In the genomic region with DNA sequence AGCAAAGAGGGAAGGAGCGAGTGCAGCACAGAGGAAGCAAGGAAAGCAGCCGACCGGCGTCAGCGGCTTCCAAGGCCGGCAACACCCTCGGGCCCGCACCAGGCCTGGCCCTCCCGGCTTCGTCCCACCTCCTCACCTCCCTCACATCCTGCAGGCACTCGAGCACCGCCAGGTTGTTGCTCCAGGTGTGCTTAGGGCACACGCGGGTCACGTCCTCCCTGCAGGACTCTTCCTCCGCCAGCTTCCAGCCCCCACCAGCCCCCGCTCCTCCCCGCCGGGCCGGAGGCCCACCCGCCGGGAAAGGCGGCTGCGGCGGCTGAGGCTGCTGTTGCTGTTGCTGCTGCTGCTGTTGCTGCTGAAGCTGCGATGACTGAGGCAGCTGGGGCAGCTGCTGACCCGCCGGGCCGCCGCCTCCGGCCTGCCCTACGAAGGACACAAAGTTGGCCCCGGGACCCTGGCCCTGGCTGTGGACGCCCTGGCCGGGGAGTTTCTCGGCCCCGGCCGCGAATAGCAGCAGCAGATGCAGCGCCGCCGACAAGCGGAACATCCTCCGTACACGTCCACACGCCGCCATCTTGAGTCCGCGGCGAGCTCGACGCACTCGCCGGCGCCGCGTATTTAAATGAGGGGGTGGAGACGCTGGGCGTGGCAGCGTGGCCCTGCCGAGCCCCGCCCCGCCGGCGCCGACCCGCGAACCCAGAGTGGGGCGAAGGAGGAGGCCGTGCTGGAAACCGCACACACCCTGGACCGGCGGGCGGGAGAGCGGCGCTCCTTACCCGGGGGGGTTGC, we compare ENCODE assay signal across 8 cellular contexts. TPM values are rescaled to one million over a fixed set of nuclear protein-coding genes. Genes with fewer than 3 reads are reported as not detected.
DNase-seq lines count a peak whose midpoint lies in the region; ATAC-seq and TF ChIP-seq lines count a peak whose summit lies in the region.

A gene (minus strand): TSS at position 594 of the 789 bp plus-strand sequence. CDS start 20 bp downstream, at position 574.

- peak within 1 kb of the TSS; percentile 96 for H2AFZ ChIP-seq in neuronal stem cell (ENCODE audit: low read length)

- peaks cover 13% of the 10 kb centered on the region for H3K79me1 ChIP-seq in neuronal stem cell (ENCODE audit: low read depth, low read length)

- peak within 1 kb of the TSS; percentile 87 for H2BK120ac ChIP-seq in neuronal stem cell (ENCODE audit: low read depth, low read length)

- H3K36me3 ChIP-seq in SJSA1 (peaks cover 11% of the 10 kb centered on the region; the same call in 1 of the 2 replicates), neuronal stem cell (replicated peaks in 1 of 2; ENCODE audit: control insufficient read depth in 2 of 2, insufficient read depth in 2 of 2, low read length in 2 of 2) (no peaks in the 10 kb centered on the region), subcutaneous abdominal adipose tissue (ENCODE audit: control insufficient read depth in 5 of 5, insufficient read depth in 5 of 5, low read length in 5 of 5) (no peaks in the 10 kb centered on the region)

- H3K4me3 ChIP-seq in LNCaP clone FGC (ENCODE audit: low read depth, low read length) (peak within 1 kb of the TSS; percentile 95), SJSA1 (peak within 1 kb of the TSS; percentile 78), neuronal stem cell (ENCODE audit: low read length in 2 of 2) (peak within 1 kb of the TSS; percentile 68 to 89), subcutaneous abdominal adipose tissue (ENCODE audit: low read depth in 1 of 5, low read length in 5 of 5) (peak within 1 kb of the TSS; percentile 77 to 95 (median 94))

- no peak within 1 kb of the TSS for H2BK12ac ChIP-seq in neuronal stem cell (ENCODE audit: low read length)

- peak within 1 kb of the TSS; percentile 100 for H3K18ac ChIP-seq in neuronal stem cell (ENCODE audit: low read length)

- peak within 1 kb of the TSS; percentile 97 for H3K14ac ChIP-seq in neuronal stem cell (ENCODE audit: low read length)

- H3K9ac ChIP-seq in neuronal stem cell (ENCODE audit: low read depth, low read length, poor library complexity): peak within 1 kb of the TSS; percentile 94
- H3K9ac ChIP-seq in subcutaneous abdominal adipose tissue (ENCODE audit: low read length in 5 of 5): peak within 1 kb of the TSS; percentile 6 to 95 (median 85)

- DNase-seq in ELR (ENCODE audit: low read depth) (peak; percentile 93), H4 (ENCODE audit: low spot score) (peak; percentile 83), LNCaP clone FGC (ENCODE audit: low read depth) (peak; percentile 37), SJSA1 (ENCODE audit: low read depth in 1 of 2, low spot score in 2 of 2) (peak; percentile 89 to 93), foreskin keratinocyte (peak; percentile 69 to 84), neuronal stem cell (ENCODE audit: low spot score) (peak; percentile 88)
- peak; percentile 70 to 89 (median 78) for DNase-seq in activated naive CD4-positive, alpha-beta T cell (lab: John Stamatoyannopoulos, UW)

- H2AK5ac ChIP-seq in neuronal stem cell (ENCODE audit: low read depth, low read length): peak within 1 kb of the TSS; percentile 64

- 0 out of 2 replicates have a peak, but pooled peaks have one; percentile 7 for TF ChIP-seq CTCF in LNCaP clone FGC (IDR thresholded peaks at IDR 0.05; ENCODE audit: control insufficient read depth, extremely low read depth, insufficient read depth)
- TF ChIP-seq CTCF in foreskin keratinocyte (conservative IDR thresholded peaks at IDR 0.05): peak; percentile 23

- H4K8ac ChIP-seq in neuronal stem cell (ENCODE audit: low read depth, low read length): no peak within 1 kb of the TSS

- H3K9me3 ChIP-seq in SJSA1 (replicated peaks) (no peaks in the 10 kb centered on the region), neuronal stem cell (replicated peaks in 1 of 2; ENCODE audit: control insufficient read depth in 2 of 2, insufficient read depth in 1 of 2, low read depth in 1 of 2, low read length in 2 of 2) (peaks cover 0 to 2% of the 10 kb centered on the region in 2 donors), subcutaneous abdominal adipose tissue (ENCODE audit: control insufficient read depth in 5 of 5, low read length in 5 of 5) (no peaks in the 10 kb centered on the region)

- H3K27ac ChIP-seq in SJSA1 (peak within 1 kb of the TSS; percentile 64), foreskin keratinocyte (peak within 1 kb of the TSS; percentile 35), neuronal stem cell (replicated peaks; ENCODE audit: low read length) (peak within 1 kb of the TSS; percentile 91), subcutaneous abdominal adipose tissue (ENCODE audit: low read depth, low read length) (peak within 1 kb of the TSS; percentile 85)

- H2BK5ac ChIP-seq in neuronal stem cell (ENCODE audit: low read length): peak within 1 kb of the TSS; percentile 94

- no peak within 1 kb of the TSS for H4K91ac ChIP-seq in neuronal stem cell (ENCODE audit: low read depth, low read length, poor library complexity)

- peak; percentile 90 for ATAC-seq in foreskin keratinocyte

- H3K4ac ChIP-seq in neuronal stem cell (ENCODE audit: low read length): peak within 1 kb of the TSS; percentile 95

- H3K4me2 ChIP-seq in neuronal stem cell (ENCODE audit: insufficient read depth, low read length, poor library complexity, severe bottlenecking): peak within 1 kb of the TSS; percentile 68

- WGBS in neuronal stem cell (ENCODE audit: extremely low coverage in 2 of 2, insufficient read length in 2 of 2, insufficient replicate concordance in 1 of 2), 2 donors: no CpG with 5 or more reads among the region's 77 CpGs

- H3K27me3 ChIP-seq in SJSA1 (replicated peaks) (no peaks in the 10 kb centered on the region), foreskin keratinocyte (no peaks in the 10 kb centered on the region), neuronal stem cell (ENCODE audit: control insufficient read depth in 3 of 3, insufficient read depth in 3 of 3, low read depth in 1 of 3, low read length in 3 of 3) (no peaks in the 10 kb centered on the region), subcutaneous abdominal adipose tissue (ENCODE audit: control insufficient read depth in 5 of 5, insufficient read depth in 4 of 5, low read length in 5 of 5) (no peaks in the 10 kb centered on the region)

- H3K23ac ChIP-seq in neuronal stem cell (ENCODE audit: low read depth, low read length, poor library complexity): peak within 1 kb of the TSS; percentile 99

- H3K4me1 ChIP-seq in SJSA1 (replicated peaks): peaks cover 27% of the 10 kb centered on the region
- peaks cover 26% of the 10 kb centered on the region for H3K4me1 ChIP-seq in foreskin keratinocyte
- peaks cover 4 to 9% of the 10 kb centered on the region in 2 donors for H3K4me1 ChIP-seq in neuronal stem cell (ENCODE audit: control insufficient read depth in 2 of 2, insufficient read depth in 1 of 2, low read depth in 1 of 2, low read length in 2 of 2)
- peaks cover 2 to 43% (median 39%) of the 10 kb centered on the region in 5 donors for H3K4me1 ChIP-seq in subcutaneous abdominal adipose tissue (ENCODE audit: control insufficient read depth in 5 of 5, insufficient read depth in 5 of 5, low read length in 5 of 5)

- H2BK15ac ChIP-seq in neuronal stem cell (ENCODE audit: low read length): no peak within 1 kb of the TSS

RNA-seq across cellular contexts. Expression of the gene that starts here (rescaled TPM):
- 80.2 and 81.2 TPM in 2 replicates for total RNA-seq in H4 (2014; rRNA removed; shearing (Covaris generic))
- 71.1 and 78.5 TPM in 2 replicates for total RNA-seq in SJSA1 (2014; rRNA removed; shearing (Covaris generic))
- 88.6 and 93.9 TPM in 2 replicates for total RNA-seq in foreskin keratinocyte
- polyA plus RNA-seq in foreskin keratinocyte: 33.1 and 35.6 TPM in 2 replicates
- 53.7 TPM for polyA plus RNA-seq in neuronal stem cell (2013, experiment 1 of 2)
- polyA plus RNA-seq in neuronal stem cell (2013, experiment 2 of 2): 54.8 TPM

Comparison
In these comparisons a context has a peak if more than half of its experiments do, and no peak if none do; other contexts are left out.
1. Peak in every context shown above with its lines: DNase-seq, ATAC-seq, H3K4me3 ChIP-seq and H3K27ac ChIP-seq.
2. DNase-seq: peak in every context shown above with its lines; median percentile 93 in ELR; 91 in SJSA1; 88 in neuronal stem cell; 83 in H4; 78 in activated naive CD4-positive, alpha-beta T cell; 76 in foreskin keratinocyte; 37 in LNCaP clone FGC.
3. H3K27ac ChIP-seq: peak in every context shown above with its lines; median percentile 91 in neuronal stem cell; 85 in subcutaneous abdominal adipose tissue; 64 in SJSA1; 35 in foreskin keratinocyte.